In the genomic region with DNA sequence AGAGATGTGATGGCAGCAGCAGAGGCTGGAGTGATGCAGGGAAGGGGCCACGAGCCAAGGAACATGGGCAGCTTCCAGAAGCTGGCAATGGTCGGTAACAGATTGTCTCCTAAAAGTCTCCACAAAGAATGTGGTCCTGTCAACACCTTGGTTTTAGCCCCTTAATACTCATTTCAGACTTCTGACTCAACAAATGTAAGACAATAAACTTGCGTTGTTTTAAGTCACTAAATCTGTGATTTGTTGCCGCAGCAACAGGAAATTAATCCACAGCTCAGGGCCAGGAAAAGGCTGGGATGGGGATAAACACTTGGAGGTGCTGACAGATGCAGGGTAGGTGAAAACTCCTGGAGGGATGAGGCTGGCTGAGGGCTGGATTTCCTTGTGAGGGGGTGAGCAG, we compare ENCODE assay signal across 15 cellular contexts.
DNase-seq lines count a peak whose midpoint lies in the region; ATAC-seq and TF ChIP-seq lines count a peak whose summit lies in the region.
"Had no signal": no experiment of that assay in that cellular context is flagged by ENCODE, and none has a peak within 500 bp of the region (broad histone marks: within the 10 kb centered on the region; RNA-seq: fewer than 3 reads in every experiment).

No MANE protein-coding gene starts in this region.

- H3K9me3 Mint-ChIP-seq in stimulated activated naive CD8-positive, alpha-beta T cell treated with anti-CD3 and anti-CD28 coated beads, Interleukin-15, Interleukin-2, amounts not matched to agents 100 ng/mL and 50 ng/mL, for 24 hours = peaks cover 15% of the 10 kb centered on the region
- peaks cover 4% of the 10 kb centered on the region for H3K9me3 Mint-ChIP-seq in activated naive CD8-positive, alpha-beta T cell treated with anti-CD3 and anti-CD28 coated beads, Interleukin-2, amount 10 ng/mL, durations not matched to agents 7 days and 5 days

- DNase-seq in stimulated activated naive CD8-positive, alpha-beta T cell treated with anti-CD3 and anti-CD28 coated beads, Interleukin-15, Interleukin-2, amounts not matched to agents 100 U/mL and 50 U/mL, for 24 hours = no peak
- no peak for DNase-seq in activated naive CD8-positive, alpha-beta T cell treated with anti-CD3 and anti-CD28 coated beads, Interleukin-2, amount 10 ng/mL, durations not matched to agents 7 days and 5 days
- DNase-seq in glomerular endothelial cell (ENCODE audit: extremely low read depth, low read depth, low spot score) = peak; percentile 16
- no peak for DNase-seq in GM19240 (ENCODE audit: insufficient read length, low spot score)
- DNase-seq in thyroid gland = no peak
- DNase-seq in UCSD-AML1 (lab: John Stamatoyannopoulos, UW; ENCODE audit: unreplicated experiment) = no peak
- no peak for DNase-seq in DMS114 treated with DMSO at 0.1 percent for 48 hours (lab: John Stamatoyannopoulos, UW; ENCODE audit: unreplicated experiment)
- DNase-seq: kidney; NCI-H1930; NCI-H69; RPMI8226; stimulated activated CD4-positive, alpha-beta T cell treated with anti-CD3 and anti-CD28 coated beads, Interleukin-15, amount 100 ng/mL, for 24 hours; uterus had no signal

- POLR2A ChIA-PET in activated naive CD8-positive, alpha-beta T cell treated with anti-CD3 and anti-CD28 coated beads, Interleukin-2, amount 10 ng/mL, durations not matched to agents 7 days and 5 days (lab: Charles Lee) = interaction anchor here (0.7 to 1.0 kb wide), 3 partner anchors 30 to 245 kb away, joined by 3 to 4 read pairs (median 3); no protein-coding TSS in a partner anchor

- no peak for TF ChIP-seq POLR2A in thyroid gland (IDR thresholded peaks at IDR 0.05)

- peak overlapping the region; percentile 49 for H3K27ac Mint-ChIP-seq in stimulated activated naive CD8-positive, alpha-beta T cell treated with anti-CD3 and anti-CD28 coated beads, Interleukin-15, Interleukin-2, amounts not matched to agents 100 ng/mL and 50 ng/mL, for 24 hours
- H3K27ac Mint-ChIP-seq in activated naive CD8-positive, alpha-beta T cell treated with anti-CD3 and anti-CD28 coated beads, Interleukin-2, amount 10 ng/mL, durations not matched to agents 7 days and 5 days = peak overlapping the region; percentile 80

- intact Hi-C loops in thyroid gland (cut with DNase I) = no loop called here

- H3K27me3 ChIP-seq in thyroid gland = no peaks in the 10 kb centered on the region
- H3K27me3 ChIP-seq: BLaER1, uterus had no signal

- peaks cover 74% of the 10 kb centered on the region for H3K36me3 Mint-ChIP-seq in stimulated activated naive CD8-positive, alpha-beta T cell treated with anti-CD3 and anti-CD28 coated beads, Interleukin-15, Interleukin-2, amounts not matched to agents 100 ng/mL and 50 ng/mL, for 24 hours (ENCODE audit: low read depth)
- peaks cover 67% of the 10 kb centered on the region for H3K36me3 Mint-ChIP-seq in activated naive CD8-positive, alpha-beta T cell treated with anti-CD3 and anti-CD28 coated beads, Interleukin-2, amount 10 ng/mL, durations not matched to agents 7 days and 5 days

- no peak overlapping the region for H3K4me3 ChIP-seq in thyroid gland (replicated peaks in 1 of 3)
- H3K4me3 ChIP-seq: BLaER1, uterus had no signal

- WGBS in thyroid gland, 2 donors = 81 to 82% methylated on average over 4 of the region's 4 CpGs

- TF ChIP-seq CTCF in thyroid gland (IDR thresholded peaks at IDR 0.05) = no peak

- no peaks in the 10 kb centered on the region for H3K36me3 ChIP-seq in thyroid gland
- H3K36me3 ChIP-seq: uterus had no signal

- no peaks in the 10 kb centered on the region for H3K27me3 Mint-ChIP-seq in stimulated activated naive CD8-positive, alpha-beta T cell treated with anti-CD3 and anti-CD28 coated beads, Interleukin-15, Interleukin-2, amounts not matched to agents 100 ng/mL and 50 ng/mL, for 24 hours
- no peaks in the 10 kb centered on the region for H3K27me3 Mint-ChIP-seq in activated naive CD8-positive, alpha-beta T cell treated with anti-CD3 and anti-CD28 coated beads, Interleukin-2, amount 10 ng/mL, durations not matched to agents 7 days and 5 days

- ATAC-seq in stimulated activated naive CD8-positive, alpha-beta T cell treated with anti-CD3 and anti-CD28 coated beads, Interleukin-15, Interleukin-2, amounts not matched to agents 100 U/mL and 50 U/mL, for 24 hours = no peak
- no peak for ATAC-seq in activated naive CD8-positive, alpha-beta T cell treated with anti-CD3 and anti-CD28 coated beads, Interleukin-2, amount 10 ng/mL, durations not matched to agents 7 days and 5 days (ENCODE audit: low read depth)

- no peak overlapping the region for H3K4me3 Mint-ChIP-seq in stimulated activated naive CD8-positive, alpha-beta T cell treated with anti-CD3 and anti-CD28 coated beads, Interleukin-15, Interleukin-2, amounts not matched to agents 100 ng/mL and 50 ng/mL, for 24 hours
- H3K4me3 Mint-ChIP-seq in activated naive CD8-positive, alpha-beta T cell treated with anti-CD3 and anti-CD28 coated beads, Interleukin-2, amount 10 ng/mL, durations not matched to agents 7 days and 5 days = no peak overlapping the region

- H3K4me1 ChIP-seq in thyroid gland = peaks cover 7 to 29% of the 10 kb centered on the region in 2 donors
- H3K4me1 ChIP-seq: uterus had no signal

- H3K9me3 ChIP-seq in thyroid gland = no peaks in the 10 kb centered on the region
- H3K9me3 ChIP-seq: uterus had no signal

- H3K27ac ChIP-seq in thyroid gland = no peak overlapping the region
- H3K27ac ChIP-seq: BLaER1, uterus had no signal

- H3K4me1 Mint-ChIP-seq in stimulated activated naive CD8-positive, alpha-beta T cell treated with anti-CD3 and anti-CD28 coated beads, Interleukin-15, Interleukin-2, amounts not matched to agents 100 ng/mL and 50 ng/mL, for 24 hours (ENCODE audit: low read depth) = peaks cover 47% of the 10 kb centered on the region
- peaks cover 39% of the 10 kb centered on the region for H3K4me1 Mint-ChIP-seq in activated naive CD8-positive, alpha-beta T cell treated with anti-CD3 and anti-CD28 coated beads, Interleukin-2, amount 10 ng/mL, durations not matched to agents 7 days and 5 days
